Comparison of ENCODE assay signal across 24 cellular contexts in the genomic region with DNA sequence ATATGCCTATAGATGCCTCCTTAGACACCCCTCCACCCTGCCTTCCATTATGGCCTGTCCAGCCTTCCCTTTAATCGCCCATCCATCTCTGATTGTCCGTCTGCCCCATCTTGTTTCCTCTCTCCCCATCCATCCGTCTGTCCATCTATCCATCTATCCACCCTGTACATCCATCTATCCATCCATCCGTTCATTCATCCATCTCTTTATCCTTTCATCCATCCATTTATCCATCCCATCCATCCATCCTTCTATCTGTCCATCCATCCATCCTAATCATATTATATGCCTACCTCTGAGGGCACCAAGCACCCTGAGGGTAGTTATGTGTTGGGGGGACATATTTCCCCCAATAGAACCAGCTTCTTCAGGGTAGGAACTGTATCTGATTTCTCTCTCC. TPM values are rescaled to one million over a fixed set of nuclear protein-coding genes. Genes with fewer than 3 reads are reported as not detected.
A peak's percentile ranks its signal among the peaks of the same experiment; 100 is the strongest.
DNase-seq lines count a peak whose midpoint lies in the region; ATAC-seq, FAIRE-seq and TF ChIP-seq lines count a peak whose summit lies in the region.
"Had no signal": no experiment of that assay in that cellular context is flagged by ENCODE, and none has a peak within 500 bp of the region (broad histone marks: within the 10 kb centered on the region; RNA-seq: fewer than 3 reads in every experiment).

No MANE protein-coding gene starts in this region.

- no peak for TF ChIP-seq RAD21 in K562 (CRISPR knock-in tag; conservative IDR thresholded peaks at IDR 0.05 in 1 of 2, IDR thresholded peaks at IDR 0.05 in 1 of 2)

- POLR2A ChIA-PET in HEK293 (lab: Yijun Ruan, JAX) (no interaction called here), K562 (lab: Yijun Ruan, JAX) (interaction anchor here (0.5 to 1.0 kb wide), 2 partner anchors 13 to 112 kb away, joined by 4 read pairs; no protein-coding TSS in a partner anchor)

- no TSS peak for BruUV-seq in K562 (replicated peaks; lab: Mats Ljungman, UMichigan)

- intact Hi-C loops in K562 (cut with micrococcal nuclease) = no loop called here
- intact Hi-C loops in dorsolateral prefrontal cortex (cut with DNase I) = no loop called here

- H3K27me3 Mint-ChIP-seq in type B pancreatic cell = no peaks in the 10 kb centered on the region

- H3K9me3 Mint-ChIP-seq in type B pancreatic cell = no peaks in the 10 kb centered on the region

- ATAC-seq in K562 = no peak

- no peak overlapping the region for H3K4me3 Mint-ChIP-seq in type B pancreatic cell
- H3K4me3 Mint-ChIP-seq: CD14-positive monocyte; CD4-positive, alpha-beta memory T cell; CD4-positive, CD25-positive, alpha-beta regulatory T cell had no signal

- peak overlapping the region; percentile 1 for H3K27ac Mint-ChIP-seq in type B pancreatic cell

- CTCF ChIA-PET in HEK293 (lab: Yijun Ruan, JAX) (interaction anchor here (0.6 to 1.5 kb wide), 4 partner anchors 18 to 83 kb away, joined by 4 to 6 read pairs (median 5); no protein-coding TSS in a partner anchor), K562 (lab: Yijun Ruan, JAX; ENCODE audit: low intra/inter-chr PET ratio) (no interaction called here)

- no peak for DNase-seq in K562 (ENCODE audit: extremely low read depth in 1 of 4, low spot score in 3 of 4)
- no peak for DNase-seq in type B pancreatic cell (ENCODE audit: extremely low spot score, unreplicated experiment)
- no peak for DNase-seq in activated CD8-positive, alpha-beta memory T cell treated with anti-CD3 and anti-CD28 coated beads for 24 hours
- DNase-seq in dorsolateral prefrontal cortex = no peak
- DNase-seq: 8988T; ACHN; BE2C; C1 segment of cervical spinal cord; Caco-2; Calu3; CD4-positive, alpha-beta memory T cell; CD4-positive, CD25-positive, alpha-beta regulatory T cell; DMS79 treated with DMSO at 0.1 percent for 48 hours; GF-D8 had no signal

- H3K27ac ChIP-seq in HEK293 (ENCODE audit: extremely low read depth, low read depth, low read length) (no peak overlapping the region), K562 (ENCODE audit: extremely low read depth, low read depth, low read length) (no peak overlapping the region), dorsolateral prefrontal cortex (no peak overlapping the region)
- H3K27ac ChIP-seq: BLaER1 had no signal

- H4K20me1 ChIP-seq in K562 (replicated peaks; ENCODE audit: control insufficient read depth, insufficient read depth, low read length) = no peaks in the 10 kb centered on the region
- H4K20me1 ChIP-seq: BLaER1 had no signal

- no peak overlapping the region for H3K9ac ChIP-seq in K562 (ENCODE audit: insufficient read depth in 1 of 2, low read depth in 2 of 2, low read length in 2 of 2)
- H3K9ac ChIP-seq: BLaER1 had no signal

- H3K36me3 Mint-ChIP-seq in type B pancreatic cell = peaks cover 21% of the 10 kb centered on the region
- H3K36me3 Mint-ChIP-seq: CD14-positive monocyte; CD4-positive, CD25-positive, alpha-beta regulatory T cell had no signal

- H3K9me1 ChIP-seq in K562 (ENCODE audit: control insufficient read depth, insufficient read depth, low read length) = no peaks in the 10 kb centered on the region

- TF ChIP-seq CTCF in HEK293 (tag by site-specific recombination; IDR thresholded peaks at IDR 0.05) (no peak), K562 (IDR thresholded peaks at IDR 0.05 in 2 of 3, conservative IDR thresholded peaks at IDR 0.05 in 1 of 3; ENCODE audit: insufficient read depth in 2 of 3, low read depth in 1 of 3, low read length in 3 of 3) (no peak), type B pancreatic cell (conservative IDR thresholded peaks at IDR 0.05) (no peak), dorsolateral prefrontal cortex (IDR thresholded peaks at IDR 0.05 in 54 of 56, conservative IDR thresholded peaks at IDR 0.05 in 2 of 56; ENCODE audit: low read depth in 1 of 56, partially characterized antibody in 56 of 56) (no peak)

- no peak for FAIRE-seq in K562 (lab: Jason Lieb, UNC)
- FAIRE-seq: A204.1, D721Med, G401.6, GM12891, GM19239 had no signal

- in situ Hi-C loops in K562 (cut with MboI) = no loop called here

- no peak overlapping the region for H2AFZ ChIP-seq in K562 (ENCODE audit: low read depth, low read length)

- H3K36me3 ChIP-seq in HEK293 (ENCODE audit: control insufficient read depth in 2 of 2, insufficient read depth in 1 of 2, low read length in 2 of 2) (peaks cover 3 to 11% of the 10 kb centered on the region in 2 experiments; a peak in 2 of 3 replicates), K562 (ENCODE audit: control insufficient read depth, insufficient read depth, low read length) (peaks cover 26% of the 10 kb centered on the region; the same call in 2 of the 3 replicates)
- H3K36me3 ChIP-seq: BE2C had no signal

- H3K4me3 ChIP-seq in HEK293 (ENCODE audit: low read depth, low read length) = no peak overlapping the region
- H3K4me3 ChIP-seq in K562 = no peak overlapping the region
- no peak overlapping the region for H3K4me3 ChIP-seq in dorsolateral prefrontal cortex
- H3K4me3 ChIP-seq: BLaER1 had no signal

- no peaks in the 10 kb centered on the region for H3K27me3 ChIP-seq in K562 (ENCODE audit: control insufficient read depth in 2 of 2, insufficient read depth in 2 of 2, low read length in 2 of 2)
- no peaks in the 10 kb centered on the region for H3K27me3 ChIP-seq in dorsolateral prefrontal cortex
- H3K27me3 ChIP-seq: BE2C, BLaER1 had no signal

- no peak for TF ChIP-seq POLR2A in K562 (conservative IDR thresholded peaks at IDR 0.05)

- no peak for TF ChIP-seq EP300 in K562 (IDR thresholded peaks at IDR 0.05; ENCODE audit: low read length)

- WGBS in K562 (ENCODE audit: insufficient coverage, low coverage, missing lambda C conversion rate) = 54% methylated on average over 4 of the region's 4 CpGs

- no peaks in the 10 kb centered on the region for H3K79me2 ChIP-seq in K562 (ENCODE audit: control insufficient read depth, insufficient read depth, low read length)

- H3K9me3 ChIP-seq in HEK293 (ENCODE audit: control insufficient read depth, insufficient read depth, low read depth, low read length) = no peaks in the 10 kb centered on the region
- peaks cover 4% of the 10 kb centered on the region for H3K9me3 ChIP-seq in K562 (replicated peaks; ENCODE audit: control insufficient read depth, insufficient read depth, low read depth, low read length)
- H3K9me3 ChIP-seq: BE2C had no signal

- peaks cover 4% of the 10 kb centered on the region for H3K4me1 Mint-ChIP-seq in type B pancreatic cell (ENCODE audit: unreplicated experiment)

- H3K4me2 ChIP-seq in K562 (ENCODE audit: insufficient read depth, low read length) = no peak overlapping the region
- H3K4me2 ChIP-seq: BLaER1 had no signal

- no peaks in the 10 kb centered on the region for H3K4me1 ChIP-seq in HEK293 (ENCODE audit: control insufficient read depth, insufficient read depth, low read length)
- no peaks in the 10 kb centered on the region; a peak in 1 of 5 replicates for H3K4me1 ChIP-seq in K562 (replicated peaks in 1 of 2; ENCODE audit: control insufficient read depth in 2 of 2, insufficient read depth in 2 of 2, low read length in 2 of 2)
- H3K4me1 ChIP-seq: BE2C, Caco-2 had no signal

TF ChIP-seq in K562, 482 proteins besides CTCF, POLR2A, EP300 and RAD21:
- TF ChIP-seq CHD1 (IDR thresholded peaks at IDR 0.05; ENCODE audit: low read length) (no peak), SUPT5H (IDR thresholded peaks at IDR 0.05) (0 out of 2 replicates have a peak, but pooled peaks have one; percentile 32)

RNA-seq across cellular contexts. Expression of a gene that starts 23.1 kb away (rescaled TPM):
- total RNA-seq in K562 (2011; cell fraction: chromatin; rRNA removed; ENCODE audit: low replicate concordance) = 86.3 and 161 TPM in 2 replicates
- total RNA-seq in K562 (2011; cell fraction: nucleolus; rRNA removed) = 82.0 and 87.9 TPM in 2 replicates
- total RNA-seq in K562 (2011; cell fraction: nucleoplasm; rRNA removed) = 97.8 and 143 TPM in 2 replicates
- total RNA-seq in K562 (2014; rRNA removed) = 35.3 and 37.3 TPM in 2 replicates
- 7.9 and 8.3 TPM in 2 replicates for total RNA-seq in K562 (2014; rRNA removed; fragmentation: Illumina TruSeq; extraction: Trizol)
- total RNA-seq in K562 (2015; rRNA removed; fragmentation: Illumina TruSeq; extraction: Trizol) = 15.0 and 15.2 TPM in 2 replicates
- 34.6 and 37.8 TPM in 2 replicates for total RNA-seq in K562 (2021)
- 19.2 and 20.5 TPM in 2 replicates for polyA plus RNA-seq in K562 (2011; rRNA removed)
- 21.6 and 37.6 TPM in 2 replicates for polyA plus RNA-seq in K562 (2011; cell fraction: cytosol; rRNA removed)
- 66.9 and 85.9 TPM in 2 replicates for polyA plus RNA-seq in K562 (2011; cell fraction: nucleus; rRNA removed)
- 26.9 and 31.4 TPM in 2 replicates for polyA plus RNA-seq in K562 (2012)
- 14.7 and 25.2 TPM in 2 replicates for polyA plus RNA-seq in K562 (2014; fragmentation: Illumina TruSeq; extraction: Trizol)
- polyA plus RNA-seq in K562 (2014; fragmentation: Nextera tagmentation; extraction: Ambion mirVana) = 1 to 10 TPM; 6.5 to 7.9 TPM
- polyA plus RNA-seq in K562 (2014; rRNA removed) = 45.4 and 56.6 TPM in 2 replicates
- polyA minus RNA-seq in K562 (2011; rRNA and poly(A)+ RNA removed) = 5.8 and 8.2 TPM in 2 replicates
- polyA minus RNA-seq in K562 (2011; cell fraction: cytosol; rRNA and poly(A)+ RNA removed) = 14.5 and 15.4 TPM in 2 replicates
- 16.0 and 19.0 TPM in 2 replicates for polyA minus RNA-seq in K562 (2011; cell fraction: nucleus; rRNA and poly(A)+ RNA removed)
- total RNA-seq in type B pancreatic cell (ENCODE audit: low replicate concordance) = 33.1 and 41.5 TPM in 2 replicates
- 10 to 100 TPM in 119 of 120 experiments, 1 to 10 TPM in 1; 7.3 to 29.5 (median 16.3) TPM for total RNA-seq in dorsolateral prefrontal cortex
- total RNA-seq: CD4-positive, CD25-positive, alpha-beta regulatory T cell had no signal
- polyA plus RNA-seq: CD4-positive, alpha-beta memory T cell; CD4-positive, CD25-positive, alpha-beta regulatory T cell had no signal

RNA-seq across cellular contexts. Expression of a gene that starts 25.5 kb away (rescaled TPM):
- 32.2 and 45.2 TPM in 2 replicates for total RNA-seq in K562 (2011; cell fraction: chromatin; rRNA removed; ENCODE audit: low replicate concordance)
- 32.8 and 33.2 TPM in 2 replicates for total RNA-seq in K562 (2011; cell fraction: nucleolus; rRNA removed)
- total RNA-seq in K562 (2011; cell fraction: nucleoplasm; rRNA removed) = 43.6 and 52.1 TPM in 2 replicates
- total RNA-seq in K562 (2014; rRNA removed) (15.6 and 20.8 TPM in 2 replicates), K562 (2014; rRNA removed; fragmentation: Illumina TruSeq; extraction: Trizol) (10.0 and 11.7 TPM in 2 replicates), K562 (2015; rRNA removed; fragmentation: Illumina TruSeq; extraction: Trizol) (15.9 and 16.1 TPM in 2 replicates), K562 (2021) (14.8 and 15.6 TPM in 2 replicates), type B pancreatic cell (ENCODE audit: low replicate concordance) (3.2 TPM in 1 of 2 replicates, not detected in the other), dorsolateral prefrontal cortex (1 to 10 TPM in 96 of 120 experiments, under 1 TPM in 24; 0.26 to 5.0 (median 1.5) TPM)
- polyA plus RNA-seq in K562 (2011; rRNA removed) (13.1 and 22.3 TPM in 2 replicates), K562 (2014; fragmentation: Illumina TruSeq; extraction: Trizol) (17.9 and 18.7 TPM in 2 replicates), K562 (2014; fragmentation: Nextera tagmentation; extraction: Ambion mirVana) (1 to 10 TPM in 1 of 2 experiments, under 1 TPM in 1; 0.66 to 1.2 TPM), K562 (2014; rRNA removed) (11.8 and 13.7 TPM in 2 replicates)
- polyA plus RNA-seq in K562 (2011; cell fraction: cytosol; rRNA removed) = 12.4 and 22.9 TPM in 2 replicates
- 28.6 and 29.0 TPM in 2 replicates for polyA plus RNA-seq in K562 (2011; cell fraction: nucleus; rRNA removed)
- 15.3 and 17.4 TPM in 2 replicates for polyA plus RNA-seq in K562 (2012)
- polyA minus RNA-seq in K562 (2011; rRNA and poly(A)+ RNA removed) = 18.4 and 24.8 TPM in 2 replicates
- 7.2 and 13.7 TPM in 2 replicates for polyA minus RNA-seq in K562 (2011; cell fraction: cytosol; rRNA and poly(A)+ RNA removed)
- polyA minus RNA-seq in K562 (2011; cell fraction: nucleus; rRNA and poly(A)+ RNA removed) = 4.0 and 6.3 TPM in 2 replicates
- total RNA-seq: A673; Caco-2; Calu3; CD4-positive, alpha-beta memory T cell; CD4-positive, CD25-positive, alpha-beta regulatory T cell had no signal
- polyA plus RNA-seq: AG04450; CD14-positive monocyte; CD4-positive, alpha-beta memory T cell; CD4-positive, CD25-positive, alpha-beta regulatory T cell had no signal
